ENCODE assay signal across 7 cellular contexts in genomic region chr17:38798614-38799500, GRCh38. TPM values are rescaled to one million over a fixed set of nuclear protein-coding genes. Genes with fewer than 3 reads are reported as not detected.
A peak's percentile ranks its signal among the peaks of the same experiment; 100 is the strongest.
DNase-seq lines count a peak whose midpoint lies in the region; FAIRE-seq and TF ChIP-seq lines count a peak whose summit lies in the region.

No MANE protein-coding gene starts in this region.

- peak overlapping the region; percentile 80 for H3K4me3 Mint-ChIP-seq in activated CD4-positive, alpha-beta memory T cell treated with anti-CD3 and anti-CD28 coated beads for 36 hours

- H2BK120ac ChIP-seq in mesendoderm (ENCODE audit: low read depth, low read length): no peak overlapping the region

- intact Hi-C loops in activated CD4-positive, alpha-beta memory T cell treated with anti-CD3 and anti-CD28 coated beads for 36 hours (cut with micrococcal nuclease): loop anchor here (1.0 to 2.0 kb wide), 2 partner anchors 46 to 71 kb away; partner anchors contain the start of genes LASP1 and PSMB3

- H3K36me3 Mint-ChIP-seq in activated CD4-positive, alpha-beta memory T cell treated with anti-CD3 and anti-CD28 coated beads for 36 hours: peaks cover 20% of the 10 kb centered on the region

- no peaks in the 10 kb centered on the region for H3K27me3 ChIP-seq in effector memory CD4-positive, alpha-beta T cell (replicated peaks; ENCODE audit: control insufficient read depth, insufficient read depth, low read length, poor library complexity, severe bottlenecking)
- no peaks in the 10 kb centered on the region for H3K27me3 ChIP-seq in mesendoderm (ENCODE audit: insufficient read depth, low read length, poor library complexity)

- H3K9me3 ChIP-seq in HEK293 (ENCODE audit: control insufficient read depth, insufficient read depth, low read depth, low read length): no peaks in the 10 kb centered on the region
- H3K9me3 ChIP-seq in effector memory CD4-positive, alpha-beta T cell (ENCODE audit: control insufficient read depth, low read length): no peaks in the 10 kb centered on the region

- no peak for FAIRE-seq in GM12892 (lab: Jason Lieb, UNC)

- peaks cover 39% of the 10 kb centered on the region for H3K4me1 Mint-ChIP-seq in activated CD4-positive, alpha-beta memory T cell treated with anti-CD3 and anti-CD28 coated beads for 36 hours (ENCODE audit: low read depth)

- no CpG with 5 or more reads among the region's 53 CpGs for WGBS in mesendoderm (ENCODE audit: extremely low coverage, insufficient coverage, low lambda C conversion rate)

- H3K4me3 ChIP-seq in HEK293 (ENCODE audit: low read depth, low read length) (peak overlapping the region; percentile 83), mesendoderm (ENCODE audit: low read length) (peak overlapping the region; percentile 87)
- peak overlapping the region; percentile 94 for H3K4me3 ChIP-seq in effector memory CD4-positive, alpha-beta T cell (ENCODE audit: insufficient read depth, low read depth, low read length, poor library complexity, severe bottlenecking)

- H3K36me3 ChIP-seq in HEK293 (ENCODE audit: control insufficient read depth in 2 of 2, insufficient read depth in 1 of 2, low read length in 2 of 2) (peaks cover 38 to 61% of the 10 kb centered on the region in 2 experiments), mesendoderm (ENCODE audit: control insufficient read depth, insufficient read depth, low read length) (no peaks in the 10 kb centered on the region)
- peaks cover 22% of the 10 kb centered on the region for H3K36me3 ChIP-seq in effector memory CD4-positive, alpha-beta T cell (ENCODE audit: control insufficient read depth, insufficient read depth, low read length)

- no peaks in the 10 kb centered on the region for H3K9me3 Mint-ChIP-seq in activated CD4-positive, alpha-beta memory T cell treated with anti-CD3 and anti-CD28 coated beads for 36 hours

- no peak overlapping the region for H2BK15ac ChIP-seq in mesendoderm (replicated peaks; ENCODE audit: low read depth)

- H4K5ac ChIP-seq in mesendoderm (ENCODE audit: low read length): no peak overlapping the region

- H2AK5ac ChIP-seq in mesendoderm (ENCODE audit: low read length): peak overlapping the region; percentile 79

- no peak overlapping the region for H4K8ac ChIP-seq in mesendoderm (ENCODE audit: low read depth, low read length)

- H3K27ac ChIP-seq in HEK293 (ENCODE audit: extremely low read depth, low read depth, low read length) (peak overlapping the region; percentile 93), mesendoderm (ENCODE audit: low read depth, low read length) (peak overlapping the region; percentile 93)
- peak overlapping the region; percentile 65 for H3K27ac ChIP-seq in effector memory CD4-positive, alpha-beta T cell (ENCODE audit: insufficient read depth, low read length, poor library complexity, severe bottlenecking)

- H3K4ac ChIP-seq in mesendoderm (ENCODE audit: low read depth, low read length): peak overlapping the region; percentile 46

- peak; percentile 52; the same call in 1 of the 2 replicates for TF ChIP-seq POLR2A in GM12892 (IDR thresholded peaks at IDR 0.05; ENCODE audit: low read depth, low read length)

- peak overlapping the region; percentile 100 for H3K56ac ChIP-seq in mesendoderm (ENCODE audit: low read length)

- H2BK5ac ChIP-seq in mesendoderm (ENCODE audit: low read length): peak overlapping the region; percentile 27

- H3K4me1 ChIP-seq in HEK293 (ENCODE audit: control insufficient read depth, insufficient read depth, low read length): peaks cover 17% of the 10 kb centered on the region
- H3K4me1 ChIP-seq in effector memory CD4-positive, alpha-beta T cell (ENCODE audit: control insufficient read depth, insufficient read depth, low read length, poor library complexity, severe bottlenecking): peaks cover 17% of the 10 kb centered on the region
- peaks cover 5% of the 10 kb centered on the region for H3K4me1 ChIP-seq in mesendoderm (ENCODE audit: control insufficient read depth, low read depth, low read length)

- DNase-seq in GM12892 (ENCODE audit: insufficient read length) (peak; percentile 58), NAMALWA (ENCODE audit: low spot score) (peak; percentile 71), mesendoderm (peak; percentile 57)
- DNase-seq in activated CD4-positive, alpha-beta memory T cell treated with anti-CD3 and anti-CD28 coated beads for 36 hours: peak; percentile 69
- peak; percentile 32 to 48 (median 42) for DNase-seq in effector memory CD4-positive, alpha-beta T cell
- peak; percentile 16 to 22 for DNase-seq in stimulated activated CD8-positive, alpha-beta memory T cell treated with anti-CD3 and anti-CD28 coated beads, Interleukin-15, amount 100 ng/mL, for 4 hours (ENCODE audit: low read depth in 2 of 2)

- POLR2A ChIA-PET in HEK293 (lab: Yijun Ruan, JAX): interaction anchor here (0.5 to 1.9 kb wide), 12 partner anchors 10 to 123 kb away, joined by 3 to 8 read pairs (median 4); partner anchors contain the start of genes LASP1 and RPL23
- POLR2A ChIA-PET in activated CD4-positive, alpha-beta memory T cell treated with anti-CD3 and anti-CD28 coated beads for 36 hours (lab: Charles Lee): interaction anchor here (1.0 kb wide), 1 partner anchor 55 kb away, joined by 3 read pairs; the partner anchor contains the start of gene RPL23

- TF ChIP-seq CTCF in HEK293 (tag by site-specific recombination; IDR thresholded peaks at IDR 0.05): peak; percentile 88

- peak overlapping the region; percentile 95 for H3K23ac ChIP-seq in mesendoderm (ENCODE audit: low read length)

- peak overlapping the region; percentile 89 for H3K9ac ChIP-seq in mesendoderm (ENCODE audit: low read length)

- peak overlapping the region; percentile 86 for H3K27ac Mint-ChIP-seq in activated CD4-positive, alpha-beta memory T cell treated with anti-CD3 and anti-CD28 coated beads for 36 hours

- peaks cover 39% of the 10 kb centered on the region for H3K79me2 ChIP-seq in mesendoderm (ENCODE audit: control insufficient read depth, insufficient read depth, low read length)

- H3K18ac ChIP-seq in mesendoderm (ENCODE audit: low read length): peak overlapping the region; percentile 7

- H3K79me1 ChIP-seq in mesendoderm (ENCODE audit: low read length): peaks cover 21% of the 10 kb centered on the region

- peak overlapping the region; percentile 41 for H3K4me2 ChIP-seq in mesendoderm (ENCODE audit: low read length)

- no peaks in the 10 kb centered on the region for H3K27me3 Mint-ChIP-seq in activated CD4-positive, alpha-beta memory T cell treated with anti-CD3 and anti-CD28 coated beads for 36 hours

- CTCF ChIA-PET in HEK293 (lab: Yijun Ruan, JAX): interaction anchor here (1.0 to 1.6 kb wide), 2 partner anchors 37 to 354 kb away, joined by 3 to 5 read pairs; no protein-coding TSS in a partner anchor
- CTCF ChIA-PET in activated CD4-positive, alpha-beta memory T cell treated with anti-CD3 and anti-CD28 coated beads for 36 hours (lab: Charles Lee): interaction anchor here (0.8 to 1.3 kb wide), 3 partner anchors 31 to 122 kb away, joined by 3 to 6 read pairs (median 4); no protein-coding TSS in a partner anchor

TF ChIP-seq in HEK293, 187 proteins besides CTCF, POLR2A, EP300 and RAD21 (continues in another document):
- 0 out of 2 replicates have a peak, but pooled peaks have one; percentile 37 for TF ChIP-seq ZBTB7A (tag by site-specific recombination; IDR thresholded peaks at IDR 0.05; ENCODE audit: low read depth)
- TF ChIP-seq ZSCAN18 (tag by site-specific recombination; IDR thresholded peaks at IDR 0.05): no peak
- TF ChIP-seq ZNF560 (tag by site-specific recombination; IDR thresholded peaks at IDR 0.05; ENCODE audit: borderline replicate concordance): no peak
- no peak for TF ChIP-seq MEIS1 (CRISPR knock-in tag; IDR thresholded peaks at IDR 0.05; ENCODE audit: borderline replicate concordance)
- TF ChIP-seq ZNF24 (tag by site-specific recombination; IDR thresholded peaks at IDR 0.05): no peak
- TF ChIP-seq ZNF558 (tag by site-specific recombination; IDR thresholded peaks at IDR 0.05): no peak

RNA-seq across cellular contexts. Expression of gene PIP4K2B, which starts 0.5 kb away (rescaled TPM):
- 15.6 TPM for polyA plus RNA-seq in GM12892 (2012; ENCODE audit: missing spikeins)
- total RNA-seq in activated CD4-positive, alpha-beta memory T cell treated with anti-CD3 and anti-CD28 coated beads for 36 hours: 10 to 100 TPM; 37.8 to 37.9 TPM
- 35.3 TPM for polyA plus RNA-seq in mesendoderm (2013, experiment 1 of 2)
- polyA plus RNA-seq in mesendoderm (2013, experiment 2 of 2): 35.2 TPM

RNA-seq across cellular contexts. Expression of gene CWC25, which starts 26.3 kb away (rescaled TPM):
- polyA plus RNA-seq in GM12892 (2012; ENCODE audit: missing spikeins): 21.9 TPM
- total RNA-seq in activated CD4-positive, alpha-beta memory T cell treated with anti-CD3 and anti-CD28 coated beads for 36 hours: 10 to 100 TPM; 21.1 to 21.5 TPM
- 13.8 TPM for polyA plus RNA-seq in mesendoderm (2013, experiment 1 of 2)
- polyA plus RNA-seq in mesendoderm (2013, experiment 2 of 2): 14.3 TPM

RNA-seq across cellular contexts. Expression of gene PSMB3, which starts 46.3 kb away (rescaled TPM):
- polyA plus RNA-seq in GM12892 (2012; ENCODE audit: missing spikeins): 221 TPM
- 100 to 1,000 TPM; 335 to 348 TPM for total RNA-seq in activated CD4-positive, alpha-beta memory T cell treated with anti-CD3 and anti-CD28 coated beads for 36 hours
- polyA plus RNA-seq in mesendoderm (2013, experiment 1 of 2): 307 TPM
- 321 TPM for polyA plus RNA-seq in mesendoderm (2013, experiment 2 of 2)

RNA-seq across cellular contexts. Expression of gene PCGF2, which starts 50.7 kb away (rescaled TPM):
- polyA plus RNA-seq in GM12892 (2012; ENCODE audit: missing spikeins): 2.1 TPM
- total RNA-seq in activated CD4-positive, alpha-beta memory T cell treated with anti-CD3 and anti-CD28 coated beads for 36 hours: 1 to 10 TPM; 3.4 to 4.2 TPM
- 56.1 TPM for polyA plus RNA-seq in mesendoderm (2013, experiment 1 of 2)
- polyA plus RNA-seq in mesendoderm (2013, experiment 2 of 2): 55.8 TPM

RNA-seq across cellular contexts. Expression of gene RPL23, which starts 54.7 kb away (rescaled TPM):
- polyA plus RNA-seq in GM12892 (2012; ENCODE audit: missing spikeins): 4,815 TPM
- 1,000 to 10,000 TPM; 1,774 to 1,791 TPM for total RNA-seq in activated CD4-positive, alpha-beta memory T cell treated with anti-CD3 and anti-CD28 coated beads for 36 hours
- 4,252 TPM for polyA plus RNA-seq in mesendoderm (2013, experiment 1 of 2)
- 4,329 TPM for polyA plus RNA-seq in mesendoderm (2013, experiment 2 of 2)

Comparison
In these comparisons a context has a peak if more than half of its experiments do, and no peak if none do; other contexts are left out.
1. Peak in every context shown above with its lines: DNase-seq, H3K4me3 ChIP-seq and H3K27ac ChIP-seq.
2. DNase-seq: peak in every context shown above with its lines; median percentile 71 in NAMALWA; 69 in activated CD4-positive, alpha-beta memory T cell treated with anti-CD3 and anti-CD28 coated beads for 36 hours; 58 in GM12892; 57 in mesendoderm; 42 in effector memory CD4-positive, alpha-beta T cell; 19 in stimulated activated CD8-positive, alpha-beta memory T cell treated with anti-CD3 and anti-CD28 coated beads, Interleukin-15, amount 100 ng/mL, for 4 hours.